Comparison of ENCODE assay signal across 17 cellular contexts in the genomic region with DNA sequence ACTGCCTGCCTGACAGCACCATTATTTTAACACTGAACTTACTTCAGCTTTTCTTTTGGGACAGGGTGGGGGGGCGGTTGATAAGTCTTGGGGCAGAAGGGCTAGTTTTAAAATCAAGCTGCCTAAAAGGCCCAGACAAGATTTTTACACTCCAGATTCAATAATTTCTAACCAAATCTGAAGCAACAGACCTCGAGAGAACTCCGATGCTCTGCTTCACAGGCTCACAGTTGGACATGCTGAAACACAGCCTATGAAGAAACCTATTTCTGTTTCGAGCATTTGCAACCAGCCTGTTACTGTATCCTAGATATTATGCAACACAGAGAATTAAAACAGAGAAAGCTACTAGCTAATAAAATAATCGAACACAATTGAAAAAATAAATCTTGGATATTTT. TPM values are rescaled to one million over a fixed set of nuclear protein-coding genes. Genes with fewer than 3 reads are reported as not detected.
DNase-seq lines count a peak whose midpoint lies in the region; ATAC-seq lines count a peak whose summit lies in the region.
"Had no signal": no experiment of that assay in that cellular context is flagged by ENCODE, and none has a peak within 500 bp of the region (broad histone marks: within the 10 kb centered on the region; RNA-seq: fewer than 3 reads in every experiment).

No MANE protein-coding gene starts in this region.

- no peak for ATAC-seq in HG02763 (IDR thresholded peaks at IDR 0.05; ENCODE audit: unreplicated experiment)
- ATAC-seq: activated naive CD8-positive, alpha-beta T cell treated with anti-CD3 and anti-CD28 coated beads, Interleukin-2, amount 50 U/mL, for 24 hours; GM12878; HCT116; K562 had no signal

- no peak overlapping the region for H3K4me3 ChIP-seq in neuronal stem cell (ENCODE audit: low read length in 2 of 2)
- H3K4me3 ChIP-seq: breast epithelium, GM12878, K562, left ventricle myocardium inferior, vagina had no signal

- H3K4me1 ChIP-seq in neuronal stem cell (ENCODE audit: control insufficient read depth in 2 of 2, insufficient read depth in 1 of 2, low read depth in 1 of 2, low read length in 2 of 2) = no peaks in the 10 kb centered on the region
- H3K4me1 ChIP-seq: breast epithelium, left ventricle myocardium inferior, vagina had no signal

- no CpG with 5 or more reads among the region's 5 CpGs for WGBS in neuronal stem cell (ENCODE audit: extremely low coverage in 2 of 2, insufficient read length in 2 of 2, insufficient replicate concordance in 1 of 2), 2 donors

- DNase-seq in NCI-H524 (lab: John Stamatoyannopoulos, UW) = peak; percentile 50 to 80
- DNase-seq in NCI-H524 treated with DMSO at 0.1 percent for 48 hours (lab: John Stamatoyannopoulos, UW) = no peak
- DNase-seq in NCI-H2196 treated with DMSO at 0.1 percent for 48 hours (lab: John Stamatoyannopoulos, UW; ENCODE audit: unreplicated experiment) = peak; percentile 21
- no peak for DNase-seq in neuronal stem cell (ENCODE audit: low spot score)
- no peak for DNase-seq in stimulated activated naive CD4-positive, alpha-beta T cell treated with Interleukin-2 at 50 U/mL for 16 hours (lab: John Stamatoyannopoulos, UW)
- no peak for DNase-seq in stimulated activated CD4-positive, alpha-beta T cell treated with anti-CD3 and anti-CD28 coated beads, Interleukin-4, amount 100 ng/mL, for 1 hour
- DNase-seq: activated CD4-positive, alpha-beta T cell treated with anti-CD3 and anti-CD28 coated beads, Interleukin-2, amount 10 ng/mL, durations not matched to agents 24 days and 14 days; activated naive CD8-positive, alpha-beta T cell treated with anti-CD3 and anti-CD28 coated beads, Interleukin-2, amount 50 U/mL, for 24 hours; left ventricle myocardium inferior; nephron progenitor cell had no signal

- H2AK5ac ChIP-seq in neuronal stem cell (ENCODE audit: low read depth, low read length) = no peak overlapping the region

- peak overlapping the region; percentile 41 for H2AFZ ChIP-seq in neuronal stem cell (ENCODE audit: low read length)

- H3K4me2 ChIP-seq in neuronal stem cell (ENCODE audit: insufficient read depth, low read length, poor library complexity, severe bottlenecking) = no peak overlapping the region

- no peak overlapping the region for H3K23ac ChIP-seq in neuronal stem cell (ENCODE audit: low read depth, low read length, poor library complexity)

- no peak overlapping the region for H2BK120ac ChIP-seq in neuronal stem cell (ENCODE audit: low read depth, low read length)

- H2BK5ac ChIP-seq in neuronal stem cell (ENCODE audit: low read length) = no peak overlapping the region

- no peak overlapping the region for H2BK12ac ChIP-seq in neuronal stem cell (ENCODE audit: low read length)

- H2BK15ac ChIP-seq in neuronal stem cell (ENCODE audit: low read length) = no peak overlapping the region

- H3K9me3 ChIP-seq in neuronal stem cell (replicated peaks in 1 of 2; ENCODE audit: control insufficient read depth in 2 of 2, insufficient read depth in 1 of 2, low read depth in 1 of 2, low read length in 2 of 2) = peaks cover 0 to 2% of the 10 kb centered on the region in 2 donors
- H3K9me3 ChIP-seq: vagina had no signal

- no peaks in the 10 kb centered on the region for H3K36me3 ChIP-seq in neuronal stem cell (replicated peaks in 1 of 2; ENCODE audit: control insufficient read depth in 2 of 2, insufficient read depth in 2 of 2, low read length in 2 of 2)
- H3K36me3 ChIP-seq: breast epithelium, left ventricle myocardium inferior, vagina had no signal

- no peak overlapping the region for H3K14ac ChIP-seq in neuronal stem cell (ENCODE audit: low read length)

- H3K79me1 ChIP-seq in neuronal stem cell (ENCODE audit: low read depth, low read length) = no peaks in the 10 kb centered on the region

- H4K91ac ChIP-seq in neuronal stem cell (ENCODE audit: low read depth, low read length, poor library complexity) = no peak overlapping the region

- no peak overlapping the region for H4K8ac ChIP-seq in neuronal stem cell (ENCODE audit: low read depth, low read length)

- no peaks in the 10 kb centered on the region for H3K27me3 ChIP-seq in neuronal stem cell (ENCODE audit: control insufficient read depth in 3 of 3, insufficient read depth in 3 of 3, low read depth in 1 of 3, low read length in 3 of 3)
- H3K27me3 ChIP-seq: breast epithelium, vagina had no signal

- H3K18ac ChIP-seq in neuronal stem cell (ENCODE audit: low read length) = no peak overlapping the region

- H3K27ac ChIP-seq in cingulate gyrus (ENCODE audit: low read depth, low read length) (peak overlapping the region; percentile 76), neuronal stem cell (replicated peaks; ENCODE audit: low read length) (no peak overlapping the region)
- H3K27ac ChIP-seq: breast epithelium, left ventricle myocardium inferior, vagina had no signal

- H3K4ac ChIP-seq in neuronal stem cell (ENCODE audit: low read length) = no peak overlapping the region

- H3K9ac ChIP-seq in neuronal stem cell (ENCODE audit: low read depth, low read length, poor library complexity) = no peak overlapping the region

RNA-seq across cellular contexts. Expression of a gene that starts 1.3 kb away (rescaled TPM):
- 0.11 TPM for polyA plus RNA-seq in neuronal stem cell (2013, experiment 1 of 2)
- polyA plus RNA-seq in neuronal stem cell (2013, experiment 2 of 2) = 0.03 TPM
- polyA plus RNA-seq: GM12878, K562 had no signal

Comparison
In these comparisons a context has a peak if more than half of its experiments do, and no peak if none do; other contexts are left out.
1. DNase-seq: peak in NCI-H524 (2 of 2) and NCI-H2196 treated with DMSO at 0.1 percent for 48 hours (single experiment); none in NCI-H524 treated with DMSO at 0.1 percent for 48 hours (single experiment), neuronal stem cell (single experiment), stimulated activated naive CD4-positive, alpha-beta T cell treated with Interleukin-2 at 50 U/mL for 16 hours (single experiment) and stimulated activated CD4-positive, alpha-beta T cell treated with anti-CD3 and anti-CD28 coated beads, Interleukin-4, amount 100 ng/mL, for 1 hour (single experiment).